In the genomic region with DNA sequence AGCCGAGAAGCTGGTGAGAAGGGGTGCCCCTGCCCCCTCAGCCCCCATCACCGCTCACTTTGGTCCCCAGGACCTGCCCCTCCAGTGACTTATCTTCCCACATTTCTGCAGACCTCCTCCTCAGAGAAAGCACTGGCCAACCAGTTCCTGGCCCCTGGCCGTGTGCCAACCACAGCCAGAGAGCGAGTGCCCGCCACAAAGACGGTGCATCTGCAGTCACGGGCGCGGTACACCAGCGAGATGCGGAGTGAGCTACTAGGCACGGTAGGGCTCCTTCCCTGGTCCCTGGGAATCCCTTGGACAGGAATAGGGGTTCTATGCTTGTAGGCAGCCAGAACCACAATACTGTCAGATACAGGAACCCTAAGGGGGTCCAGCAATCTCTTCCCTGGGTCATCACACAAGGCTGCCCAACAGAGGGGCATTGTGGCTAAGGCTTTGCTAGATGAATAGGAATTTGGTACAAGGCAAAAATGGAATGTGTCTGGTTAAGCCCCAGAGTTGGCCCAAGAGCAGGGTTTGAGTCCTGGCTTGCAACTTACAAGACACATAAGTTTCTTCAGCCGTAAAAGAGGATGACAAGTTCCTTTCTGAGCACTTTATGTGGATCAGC, we compare ENCODE assay signal across 9 cellular contexts. TPM values are rescaled to one million over a fixed set of nuclear protein-coding genes. Genes with fewer than 3 reads are reported as not detected.
DNase-seq lines count a peak whose midpoint lies in the region; ATAC-seq, FAIRE-seq and TF ChIP-seq lines count a peak whose summit lies in the region.
"Had no signal": no experiment of that assay in that cellular context is flagged by ENCODE, and none has a peak within 500 bp of the region (broad histone marks: within the 10 kb centered on the region; RNA-seq: fewer than 3 reads in every experiment).

No MANE protein-coding gene starts in this region.

- H3K27ac ChIP-seq in heart right ventricle (peak overlapping the region in 8 of 10 donors; percentile 89 to 97 (median 94)), astrocyte (ENCODE audit: low read depth, low read length) (no peak overlapping the region), vagina (peak overlapping the region; percentile 92)

- H2AFZ ChIP-seq in astrocyte (ENCODE audit: low read depth, low read length), result no peak overlapping the region

- H3K36me3 Mint-ChIP-seq in astrocyte (ENCODE audit: low read depth, unreplicated experiment), result peaks cover 23% of the 10 kb centered on the region
- peaks cover 23% of the 10 kb centered on the region for H3K36me3 Mint-ChIP-seq in memory B cell

- H3K9ac ChIP-seq in astrocyte (ENCODE audit: low read length), result peak overlapping the region; percentile 94

- no peak for TF ChIP-seq POLR2A in vagina (IDR thresholded peaks at IDR 0.05)

- peak overlapping the region; percentile 93 for H3K27ac Mint-ChIP-seq in astrocyte (ENCODE audit: unreplicated experiment)
- peak overlapping the region; percentile 93 for H3K27ac Mint-ChIP-seq in memory B cell

- H3K9me3 ChIP-seq in heart right ventricle (no peaks in the 10 kb centered on the region), astrocyte (ENCODE audit: insufficient read depth, low read depth, low read length) (no peaks in the 10 kb centered on the region), vagina (no peaks in the 10 kb centered on the region)

- H3K27me3 Mint-ChIP-seq in astrocyte (ENCODE audit: low read depth, unreplicated experiment) (no peaks in the 10 kb centered on the region), memory B cell (no peaks in the 10 kb centered on the region)

- intact Hi-C loops in heart right ventricle (cut with DNase I), result loop anchor here in 1 of 10 donors (10.0 kb wide), 1 partner anchor 69 kb away; the partner anchor contains the start of gene ANKLE1
- intact Hi-C loops in Right ventricle myocardium superior (cut with DNase I), result no loop called here
- intact Hi-C loops in vagina (cut with DNase I), result no loop called here

- no peak for TF ChIP-seq CTCF in heart right ventricle (IDR thresholded peaks at IDR 0.05)
- no peak for TF ChIP-seq CTCF in astrocyte (IDR thresholded peaks at IDR 0.05; ENCODE audit: insufficient read depth, low read depth, low read length)
- TF ChIP-seq CTCF in vagina (IDR thresholded peaks at IDR 0.05), result no peak

- H3K4me3 ChIP-seq in heart right ventricle (peak overlapping the region in 7 of 10 donors; percentile 59 to 80 (median 71)), astrocyte (ENCODE audit: insufficient read depth, low read depth, low read length) (peak overlapping the region; percentile 70), vagina (peak overlapping the region; percentile 74 to 82)

- H3K4me1 ChIP-seq in heart right ventricle (peaks cover 0 to 21% (median 13%) of the 10 kb centered on the region in 9 donors), astrocyte (ENCODE audit: insufficient read depth, low read length) (peaks cover 16% of the 10 kb centered on the region), vagina (peaks cover 25% of the 10 kb centered on the region)

- H3K36me3 ChIP-seq in heart right ventricle, result peaks cover 0 to 65% (median 32%) of the 10 kb centered on the region in 9 donors
- H3K36me3 ChIP-seq in astrocyte (ENCODE audit: insufficient read depth, low read length), result peaks cover 6% of the 10 kb centered on the region
- H3K36me3 ChIP-seq in vagina, result peaks cover 0 to 22% of the 10 kb centered on the region in 2 donors

- peak overlapping the region; percentile 82 for H3K4me2 ChIP-seq in astrocyte (ENCODE audit: low read length)

- ATAC-seq in heart right ventricle (no peak), Right ventricle myocardium superior (ENCODE audit: poor library complexity) (no peak), memory B cell (ENCODE audit: low read depth) (no peak), HG03354 (IDR thresholded peaks at IDR 0.05; ENCODE audit: poor library complexity, severe bottlenecking, unreplicated experiment) (no peak), GM18873 (IDR thresholded peaks at IDR 0.05; ENCODE audit: low FRiP score, unreplicated experiment) (no peak)

- WGBS in heart right ventricle, 2 donors, result 86 to 93% methylated on average over 13 of the region's 13 CpGs

- no peaks in the 10 kb centered on the region for H3K9me3 Mint-ChIP-seq in astrocyte (ENCODE audit: unreplicated experiment)
- H3K9me3 Mint-ChIP-seq in memory B cell, result peaks cover 1% of the 10 kb centered on the region

- no peak for FAIRE-seq in astrocyte (lab: Jason Lieb, UNC)

- DNase-seq in heart right ventricle (no peak), Right ventricle myocardium superior (no peak), astrocyte (ENCODE audit: low read depth) (no peak), memory B cell (ENCODE audit: low spot score in 2 of 2) (no peak), vagina (ENCODE audit: extremely low spot score in 2 of 2) (no peak), NCI-H187 treated with DMSO at 0.1 percent for 48 hours (lab: John Stamatoyannopoulos, UW) (no peak)

- H3K4me3 Mint-ChIP-seq in astrocyte (ENCODE audit: unreplicated experiment) (peak overlapping the region; percentile 87), memory B cell (peak overlapping the region; percentile 88)

- H3K4me1 Mint-ChIP-seq in astrocyte (ENCODE audit: low read depth, unreplicated experiment), result peaks cover 8% of the 10 kb centered on the region
- peaks cover 11% of the 10 kb centered on the region for H3K4me1 Mint-ChIP-seq in memory B cell

- no peaks in the 10 kb centered on the region for H3K27me3 ChIP-seq in heart right ventricle
- H3K27me3 ChIP-seq in astrocyte (ENCODE audit: insufficient read depth, low read length), result no peaks in the 10 kb centered on the region
- no peaks in the 10 kb centered on the region for H3K27me3 ChIP-seq in vagina

- peaks cover 8% of the 10 kb centered on the region for H3K79me2 ChIP-seq in astrocyte (ENCODE audit: insufficient read depth, low read length)

- H4K20me1 ChIP-seq in astrocyte (ENCODE audit: insufficient read depth, low read length), result no peaks in the 10 kb centered on the region

RNA-seq across cellular contexts. Expression of gene USE1, which starts 1.0 kb away (rescaled TPM):
- 10 to 100 TPM; 25.1 to 36.6 (median 28.3) TPM for total RNA-seq in heart right ventricle
- polyA plus RNA-seq in heart right ventricle, result 10 to 100 TPM; 48.6 to 67.6 TPM
- 30.7 TPM for total RNA-seq in Right ventricle myocardium superior
- 19.2 and 19.8 TPM in 2 replicates for total RNA-seq in astrocyte
- total RNA-seq in vagina, result 30.9 TPM

RNA-seq across cellular contexts. Expression of gene OCEL1, which starts 9.9 kb away (rescaled TPM):
- total RNA-seq in heart right ventricle, result 10 to 100 TPM in 9 of 10 donors, 1 to 10 TPM in 1; 7.2 to 38.6 (median 15.0) TPM
- 10 to 100 TPM; 14.3 to 47.4 TPM for polyA plus RNA-seq in heart right ventricle
- total RNA-seq in Right ventricle myocardium superior, result 22.4 TPM
- 12.3 and 13.5 TPM in 2 replicates for total RNA-seq in astrocyte
- 24.1 TPM for total RNA-seq in vagina

RNA-seq across cellular contexts. Expression of gene NR2F6, which starts 29.6 kb away (rescaled TPM):
- total RNA-seq in heart right ventricle, result 10 to 100 TPM; 34.5 to 79.7 (median 42.2) TPM
- polyA plus RNA-seq in heart right ventricle, result 10 to 100 TPM; 32.0 to 46.1 TPM
- 77.3 TPM for total RNA-seq in Right ventricle myocardium superior
- 63.5 and 72.8 TPM in 2 replicates for total RNA-seq in astrocyte
- 41.3 TPM for total RNA-seq in vagina

RNA-seq across cellular contexts. Expression of gene USHBP1, which starts 48.4 kb away (rescaled TPM):
- total RNA-seq in heart right ventricle, result 10 to 100 TPM in 1 of 10 donors, 1 to 10 TPM in 9; 3.4 to 10.7 (median 6.6) TPM
- polyA plus RNA-seq in heart right ventricle, result 10 to 100 TPM; 11.5 to 30.9 TPM
- total RNA-seq in Right ventricle myocardium superior, result 7.9 TPM
- total RNA-seq in astrocyte, result 0.27 TPM in 1 of 2 replicates, not detected in the other
- total RNA-seq in vagina, result 20.4 TPM
- total RNA-seq: LHCN-M2 had no signal

RNA-seq across cellular contexts. Expression of gene BABAM1, which starts 51.1 kb away (rescaled TPM):
- total RNA-seq in heart right ventricle (10 to 100 TPM; 64.5 to 83.4 (median 74.4) TPM), Right ventricle myocardium superior (77.9 TPM), astrocyte (112 and 115 TPM in 2 replicates), vagina (59.7 TPM)
- 10 to 100 TPM; 68.9 to 88.2 TPM for polyA plus RNA-seq in heart right ventricle
